In the genomic region with DNA sequence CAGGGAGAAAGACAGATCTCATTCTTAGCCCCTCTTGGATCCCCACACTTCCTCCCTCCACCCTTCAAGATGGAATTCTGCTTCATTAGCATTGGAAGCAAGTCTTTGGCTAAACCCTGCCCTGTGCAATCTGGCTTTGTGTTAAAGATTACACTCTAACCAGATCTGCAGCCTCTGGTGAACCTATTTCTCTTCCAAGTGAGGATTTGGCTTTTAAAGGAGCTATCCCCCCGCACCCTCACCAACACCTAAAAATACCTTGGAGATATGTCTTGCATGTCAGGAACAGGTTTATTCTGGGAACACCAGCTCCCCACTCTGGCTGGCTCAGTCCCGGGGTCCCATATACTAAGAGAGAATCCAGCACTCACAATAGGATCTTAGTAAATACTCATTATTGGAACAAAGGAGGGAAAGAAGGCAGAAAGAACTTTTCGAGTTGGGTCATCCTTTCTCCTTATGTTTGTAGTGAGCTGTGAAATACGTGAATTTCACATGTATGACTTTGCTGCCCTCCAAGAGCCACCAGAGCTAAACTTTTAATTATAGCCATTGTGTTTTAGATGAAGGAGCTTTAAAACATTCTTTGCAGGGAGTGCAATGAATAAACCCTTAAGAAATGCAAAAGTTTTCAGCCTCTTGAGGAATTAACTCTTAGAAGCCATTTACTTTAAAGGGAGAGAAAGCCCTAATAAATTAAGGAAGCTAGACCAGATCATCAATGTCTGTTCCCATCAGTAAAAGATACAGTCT, we compare ENCODE assay signal across 20 cellular contexts. TPM values are rescaled to one million over a fixed set of nuclear protein-coding genes. Genes with fewer than 3 reads are reported as not detected.
"Had no signal": no experiment of that assay in that cellular context is flagged by ENCODE, and none has a peak within 500 bp of the region (broad histone marks: within the 10 kb centered on the region; RNA-seq: fewer than 3 reads in every experiment).

No MANE protein-coding gene starts in this region.

- H3K4me3 Mint-ChIP-seq: activated naive CD8-positive, alpha-beta T cell treated with anti-CD3 and anti-CD28 coated beads, Interleukin-2, amount 50 U/mL, for 24 hours; activated T-helper 17 cell treated with anti-CD3 and anti-CD28 coated beads, Interleukin-2, amount 50 U/mL, for 72 hours; natural killer cell treated with Interleukin-12 subunit alpha and Interleukin-12 subunit beta and Interleukin-15 and Interleukin-18, amount 100 ng/mL, for 72 hours; stimulated activated naive B cell treated with anti-CD40 and anti-IgM and Interleukin-4, amounts not matched to agents 10 μg/mL and 1 μg/mL and 100 μg/mL, for 72 hours; T-cell had no signal

- H3K36me3 Mint-ChIP-seq: natural killer cell treated with Interleukin-12 subunit alpha and Interleukin-12 subunit beta and Interleukin-15 and Interleukin-18, amount 100 ng/mL, for 72 hours; stimulated activated naive B cell treated with anti-CD40 and anti-IgM and Interleukin-4, amounts not matched to agents 10 μg/mL and 1 μg/mL and 100 μg/mL, for 72 hours; T-cell had no signal

- H3K4me1 ChIP-seq: ascending aorta, left lung, thyroid gland had no signal

- H3K4me3 ChIP-seq: ascending aorta, left lung, thyroid gland had no signal

- DNase-seq: activated CD4-positive, alpha-beta T cell treated with anti-CD3 and anti-CD28 coated beads, Interleukin-2, amount 50 U/mL, for 48 hours; activated naive CD4-positive, alpha-beta T cell treated with Interleukin-2 at 50 U/mL for 16 hours; activated naive CD8-positive, alpha-beta T cell treated with anti-CD3 and anti-CD28 coated beads, Interleukin-2, amount 50 U/mL, for 24 hours; effector CD4-positive, alpha-beta T cell; foreskin fibroblast; kidney; left lung; mesenchymal stem cell; nucleus accumbens; retina; stimulated activated CD4-positive, alpha-beta T cell treated with anti-CD3 and anti-CD28 coated beads, Interleukin-2, amount 100 ng/mL, for 48 hours; stimulated activated naive B cell treated with anti-CD40 and anti-IgM and Interleukin-4, amounts not matched to agents 10 μg/mL and 1 μg/mL and 100 μg/mL, for 72 hours; T-cell; T1000; thyroid gland had no signal

- H3K4me1 Mint-ChIP-seq: activated T-helper 17 cell treated with anti-CD3 and anti-CD28 coated beads, Interleukin-2, amount 50 U/mL, for 72 hours; stimulated activated naive B cell treated with anti-CD40 and anti-IgM and Interleukin-4, amounts not matched to agents 10 μg/mL and 1 μg/mL and 100 μg/mL, for 72 hours had no signal

- H3K9me3 Mint-ChIP-seq: activated T-helper 17 cell treated with anti-CD3 and anti-CD28 coated beads, Interleukin-2, amount 50 U/mL, for 72 hours; T-cell had no signal

- H3K9me3 ChIP-seq: ascending aorta, left lung, thyroid gland had no signal

- ATAC-seq: activated naive CD8-positive, alpha-beta T cell treated with anti-CD3 and anti-CD28 coated beads, Interleukin-2, amount 50 U/mL, for 24 hours; activated T-helper 17 cell treated with anti-CD3 and anti-CD28 coated beads, Interleukin-2, amount 50 U/mL, for 72 hours; left lung; natural killer cell treated with Interleukin-12 subunit alpha and Interleukin-12 subunit beta and Interleukin-15 and Interleukin-18, amount 100 ng/mL, for 72 hours; stimulated activated naive B cell treated with anti-CD40 and anti-IgM and Interleukin-4, amounts not matched to agents 10 μg/mL and 1 μg/mL and 100 μg/mL, for 72 hours; T-cell had no signal

- H3K27ac ChIP-seq: ascending aorta, left lung, thyroid gland, VCaP had no signal

- H3K27ac Mint-ChIP-seq: activated naive CD8-positive, alpha-beta T cell treated with anti-CD3 and anti-CD28 coated beads, Interleukin-2, amount 50 U/mL, for 24 hours; activated T-helper 17 cell treated with anti-CD3 and anti-CD28 coated beads, Interleukin-2, amount 50 U/mL, for 72 hours; natural killer cell treated with Interleukin-12 subunit alpha and Interleukin-12 subunit beta and Interleukin-15 and Interleukin-18, amount 100 ng/mL, for 72 hours; stimulated activated naive B cell treated with anti-CD40 and anti-IgM and Interleukin-4, amounts not matched to agents 10 μg/mL and 1 μg/mL and 100 μg/mL, for 72 hours; T-cell had no signal

- H3K27me3 ChIP-seq: ascending aorta, thyroid gland had no signal

- H3K36me3 ChIP-seq: ascending aorta, left lung, thyroid gland had no signal

RNA-seq across cellular contexts. Expression of gene HRH2, which starts 53.7 kb away (rescaled TPM):
- total RNA-seq: bronchial epithelial cell had no signal
